ENCODE assay signal across 12 cellular contexts in the genomic region with DNA sequence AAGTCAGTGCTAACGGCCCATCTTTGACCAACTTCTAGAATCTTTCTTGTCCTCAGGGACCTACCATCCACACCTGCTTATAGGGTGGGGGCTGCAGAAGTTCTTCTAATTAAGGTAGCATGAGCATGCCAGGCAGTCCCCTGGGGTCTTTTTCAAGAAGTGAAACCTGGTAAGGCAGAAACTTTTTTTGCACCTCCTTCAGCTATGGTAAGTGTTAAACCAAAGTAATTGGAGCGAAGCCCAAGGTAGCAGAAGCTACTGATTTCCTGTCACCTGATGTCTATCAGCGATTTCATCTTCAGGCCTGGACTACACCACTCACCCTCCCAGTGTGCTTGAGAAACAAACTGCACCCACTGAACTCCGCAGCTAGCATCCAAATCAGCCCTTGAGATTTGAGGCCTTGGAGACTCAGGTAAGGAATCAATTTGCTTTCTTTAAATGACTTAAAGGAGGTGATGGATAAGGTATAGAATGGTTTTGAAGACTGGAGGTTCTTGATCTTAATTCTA. TPM values are rescaled to one million over a fixed set of nuclear protein-coding genes. Genes with fewer than 3 reads are reported as not detected.
DNase-seq lines count a peak whose midpoint lies in the region; ATAC-seq and TF ChIP-seq lines count a peak whose summit lies in the region.
"Had no signal": no experiment of that assay in that cellular context is flagged by ENCODE, and none has a peak within 500 bp of the region (broad histone marks: within the 10 kb centered on the region; RNA-seq: fewer than 3 reads in every experiment).

Gene MS4A1, plus strand, starts transcription at position 317 of the 512 bp plus-strand sequence. CDS start 6,528 bp downstream, outside the sequence.

- POLR2A ChIA-PET in Caco-2 (lab: Charles Lee) = no interaction called here

- H3K9me3 ChIP-seq in Caco-2 = no peaks in the 10 kb centered on the region
- H3K9me3 ChIP-seq: upper lobe of right lung had no signal

- ATAC-seq in GM19372 (IDR thresholded peaks at IDR 0.05; ENCODE audit: low read depth, unreplicated experiment) (peak; percentile 83), HG02970 (IDR thresholded peaks at IDR 0.05; ENCODE audit: low FRiP score, unreplicated experiment) (peak; percentile 88)
- ATAC-seq: upper lobe of right lung had no signal

- DNase-seq in GM12865 (ENCODE audit: low read depth) = peak; percentile 94
- no peak for DNase-seq in erythroblast (lab: John Stamatoyannopoulos, UW)
- no peak for DNase-seq in activated T-helper 1 cell treated with anti-CD3 and anti-CD28 coated beads, Interleukin-12 subunit alpha, Interleukin-12 subunit beta, Interleukin-2, Interleukin-4 antibody, amounts not matched to agents 30 ng/mL and 10 ng/mL and 1 ng/mL, durations not matched to agents 14 hours and 24 hours and 36 hours (ENCODE audit: low spot score)
- no peak for DNase-seq in activated CD4-positive, alpha-beta T cell treated with anti-CD3 and anti-CD28 coated beads, Interleukin-2, amount 10 ng/mL, durations not matched to agents 24 days and 14 days
- no peak for DNase-seq in Caco-2
- DNase-seq: NCI-H446, upper lobe of right lung had no signal

- no peak within 1 kb of the TSS for H3K4me3 Mint-ChIP-seq in activated T-helper 1 cell treated with anti-CD3 and anti-CD28 coated beads, Interleukin-12 subunit alpha, Interleukin-12 subunit beta, Interleukin-2, Interleukin-4 antibody, amounts not matched to agents 30 ng/mL and 10 ng/mL and 1 ng/mL, durations not matched to agents 14 hours and 24 hours and 36 hours
- H3K4me3 Mint-ChIP-seq in activated CD4-positive, alpha-beta T cell treated with anti-CD3 and anti-CD28 coated beads, Interleukin-2, amount 10 ng/mL, durations not matched to agents 24 days and 14 days = no peak within 1 kb of the TSS
- H3K4me3 Mint-ChIP-seq in Caco-2 (ENCODE audit: unreplicated experiment) = no peak within 1 kb of the TSS
- H3K4me3 Mint-ChIP-seq: activated naive CD8-positive, alpha-beta T cell had no signal

- no peaks in the 10 kb centered on the region for H3K27me3 ChIP-seq in Caco-2 (replicated peaks; ENCODE audit: control insufficient read depth, insufficient read depth, low read length)
- H3K27me3 ChIP-seq: upper lobe of right lung had no signal

- no peaks in the 10 kb centered on the region for H3K4me1 ChIP-seq in Caco-2
- H3K4me1 ChIP-seq: upper lobe of right lung had no signal

- no peaks in the 10 kb centered on the region for H3K36me3 Mint-ChIP-seq in activated T-helper 1 cell treated with anti-CD3 and anti-CD28 coated beads, Interleukin-12 subunit alpha, Interleukin-12 subunit beta, Interleukin-2, Interleukin-4 antibody, amounts not matched to agents 30 ng/mL and 10 ng/mL and 1 ng/mL, durations not matched to agents 14 hours and 24 hours and 36 hours (ENCODE audit: low read depth)
- H3K36me3 Mint-ChIP-seq in activated CD4-positive, alpha-beta T cell treated with anti-CD3 and anti-CD28 coated beads, Interleukin-2, amount 10 ng/mL, durations not matched to agents 24 days and 14 days (ENCODE audit: low read depth) = no peaks in the 10 kb centered on the region
- H3K36me3 Mint-ChIP-seq in Caco-2 (ENCODE audit: insufficient read depth, unreplicated experiment) = no peaks in the 10 kb centered on the region
- H3K36me3 Mint-ChIP-seq: activated naive CD8-positive, alpha-beta T cell had no signal

- peaks cover 9% of the 10 kb centered on the region for H3K27me3 Mint-ChIP-seq in activated T-helper 1 cell treated with anti-CD3 and anti-CD28 coated beads, Interleukin-12 subunit alpha, Interleukin-12 subunit beta, Interleukin-2, Interleukin-4 antibody, amounts not matched to agents 30 ng/mL and 10 ng/mL and 1 ng/mL, durations not matched to agents 14 hours and 24 hours and 36 hours (ENCODE audit: insufficient read depth)
- H3K27me3 Mint-ChIP-seq in activated CD4-positive, alpha-beta T cell treated with anti-CD3 and anti-CD28 coated beads, Interleukin-2, amount 10 ng/mL, durations not matched to agents 24 days and 14 days = peaks cover 12% of the 10 kb centered on the region
- H3K27me3 Mint-ChIP-seq in Caco-2 (ENCODE audit: insufficient read depth, unreplicated experiment) = peaks cover 10% of the 10 kb centered on the region

- no peak for TF ChIP-seq CTCF in GM12865 (IDR thresholded peaks at IDR 0.05; ENCODE audit: insufficient read depth, low read depth, low read length, missing control alignments)
- no peak for TF ChIP-seq CTCF in Caco-2 (IDR thresholded peaks at IDR 0.05; ENCODE audit: insufficient read depth in 1 of 2, low read depth in 1 of 2, low read length in 1 of 2, severe bottlenecking in 1 of 2, unreplicated experiment in 1 of 2)

- no peak within 1 kb of the TSS for H3K27ac Mint-ChIP-seq in activated T-helper 1 cell treated with anti-CD3 and anti-CD28 coated beads, Interleukin-12 subunit alpha, Interleukin-12 subunit beta, Interleukin-2, Interleukin-4 antibody, amounts not matched to agents 30 ng/mL and 10 ng/mL and 1 ng/mL, durations not matched to agents 14 hours and 24 hours and 36 hours
- H3K27ac Mint-ChIP-seq in activated CD4-positive, alpha-beta T cell treated with anti-CD3 and anti-CD28 coated beads, Interleukin-2, amount 10 ng/mL, durations not matched to agents 24 days and 14 days = no peak within 1 kb of the TSS
- H3K27ac Mint-ChIP-seq in Caco-2 (ENCODE audit: unreplicated experiment) = no peak within 1 kb of the TSS
- H3K27ac Mint-ChIP-seq: activated naive CD8-positive, alpha-beta T cell had no signal

- peak; percentile 93 for TF ChIP-seq POLR2A in Raji (IDR thresholded peaks at IDR 0.05; ENCODE audit: insufficient read depth, low read depth, low read length)
- TF ChIP-seq POLR2A in erythroblast (IDR thresholded peaks at IDR 0.05; ENCODE audit: low read length) = no peak

- H3K36me3 ChIP-seq in Caco-2 (ENCODE audit: control insufficient read depth, insufficient read depth, low read length) = no peaks in the 10 kb centered on the region
- H3K36me3 ChIP-seq: upper lobe of right lung had no signal

- no peaks in the 10 kb centered on the region for H3K9me3 Mint-ChIP-seq in activated T-helper 1 cell treated with anti-CD3 and anti-CD28 coated beads, Interleukin-12 subunit alpha, Interleukin-12 subunit beta, Interleukin-2, Interleukin-4 antibody, amounts not matched to agents 30 ng/mL and 10 ng/mL and 1 ng/mL, durations not matched to agents 14 hours and 24 hours and 36 hours
- no peaks in the 10 kb centered on the region for H3K9me3 Mint-ChIP-seq in activated CD4-positive, alpha-beta T cell treated with anti-CD3 and anti-CD28 coated beads, Interleukin-2, amount 10 ng/mL, durations not matched to agents 24 days and 14 days
- no peaks in the 10 kb centered on the region for H3K9me3 Mint-ChIP-seq in Caco-2 (ENCODE audit: unreplicated experiment)

- no TSS peak for BruUV-seq in Caco-2 (replicated peaks; lab: Mats Ljungman, UMichigan)

- peak within 1 kb of the TSS; percentile 97 for H3K4me3 ChIP-seq in GM12865 (ENCODE audit: low read depth, low read length)
- no peak within 1 kb of the TSS for H3K4me3 ChIP-seq in Caco-2 (ENCODE audit: low read depth, low read length)
- H3K4me3 ChIP-seq: upper lobe of right lung had no signal

- H3K4me1 Mint-ChIP-seq in activated T-helper 1 cell treated with anti-CD3 and anti-CD28 coated beads, Interleukin-12 subunit alpha, Interleukin-12 subunit beta, Interleukin-2, Interleukin-4 antibody, amounts not matched to agents 30 ng/mL and 10 ng/mL and 1 ng/mL, durations not matched to agents 14 hours and 24 hours and 36 hours (ENCODE audit: low read depth) = no peaks in the 10 kb centered on the region
- H3K4me1 Mint-ChIP-seq in activated CD4-positive, alpha-beta T cell treated with anti-CD3 and anti-CD28 coated beads, Interleukin-2, amount 10 ng/mL, durations not matched to agents 24 days and 14 days = no peaks in the 10 kb centered on the region
- H3K4me1 Mint-ChIP-seq in Caco-2 (ENCODE audit: low read depth, unreplicated experiment) = no peaks in the 10 kb centered on the region

- CTCF ChIA-PET in Caco-2 (lab: Charles Lee) = no interaction called here

- intact Hi-C loops in activated T-helper 1 cell treated with anti-CD3 and anti-CD28 coated beads, Interleukin-12 subunit alpha, Interleukin-12 subunit beta, Interleukin-2, Interleukin-4 antibody, amounts not matched to agents 30 ng/mL and 10 ng/mL and 1 ng/mL, durations not matched to agents 14 hours and 24 hours and 36 hours (cut with micrococcal nuclease) = no loop called here
- intact Hi-C loops in activated CD4-positive, alpha-beta T cell treated with anti-CD3 and anti-CD28 coated beads, Interleukin-2, amount 10 ng/mL, durations not matched to agents 24 days and 14 days (cut with micrococcal nuclease) = no loop called here
- intact Hi-C loops in Caco-2 (cut with micrococcal nuclease; ENCODE audit: unreplicated experiment) = no loop called here

RNA-seq across cellular contexts. Expression of gene MS4A1, which starts in this region (rescaled TPM):
- not detected in 2 replicates for total RNA-seq in activated T-helper 1 cell treated with anti-CD3 and anti-CD28 coated beads, Interleukin-12 subunit alpha, Interleukin-12 subunit beta, Interleukin-2, Interleukin-4 antibody, amounts not matched to agents 30 ng/mL and 10 ng/mL and 1 ng/mL, durations not matched to agents 14 hours and 24 hours and 36 hours
- not detected in 2 replicates for total RNA-seq in activated CD4-positive, alpha-beta T cell treated with anti-CD3 and anti-CD28 coated beads, Interleukin-2, amount 10 ng/mL, durations not matched to agents 24 days and 14 days
- not detected in 2 replicates for total RNA-seq in Caco-2 (2022)
- total RNA-seq: lung microvascular endothelial cell had no signal
